ENCODE assay signal across 1 cellular context in the genomic region with DNA sequence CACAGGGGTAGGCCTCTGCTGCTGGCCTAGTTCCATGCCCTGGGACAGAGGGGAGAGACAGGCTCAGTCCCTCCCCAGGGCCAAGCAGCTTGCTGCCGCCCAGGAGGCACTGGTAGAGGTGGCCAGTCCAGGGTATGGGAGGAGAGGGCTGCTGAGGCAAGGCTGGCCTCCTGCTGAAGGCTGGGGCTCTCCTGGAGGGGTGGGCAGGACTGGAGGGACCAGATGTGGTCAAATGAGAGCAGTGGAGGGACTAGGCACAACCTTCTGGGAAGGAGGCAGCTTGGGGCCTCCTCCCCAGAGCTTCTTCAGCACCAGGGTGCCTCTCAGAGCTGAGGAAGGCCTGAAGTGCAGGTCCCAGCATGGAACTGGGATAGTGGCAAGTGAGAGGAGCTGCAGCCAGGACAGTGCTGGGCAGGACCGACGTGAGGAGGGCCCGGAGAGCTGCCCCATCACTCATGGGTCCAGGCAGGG.
TF ChIP-seq lines count a peak whose summit lies in the region.

No MANE protein-coding gene starts in this region.

TF ChIP-seq in HEK293, 187 proteins besides CTCF, POLR2A, EP300 and RAD21:
- TF ChIP-seq ZNF157 (tag by site-specific recombination; IDR thresholded peaks at IDR 0.05) (no peak), ZNF324 (tag by site-specific recombination; IDR thresholded peaks at IDR 0.05) (no peak), ZEB2 (tag by site-specific recombination; IDR thresholded peaks at IDR 0.05) (no peak), GLIS1 (tag by site-specific recombination; IDR thresholded peaks at IDR 0.05) (peak; percentile 56), ZIC2 (tag by site-specific recombination; IDR thresholded peaks at IDR 0.05) (peak; percentile 83)
